In the genomic region with DNA sequence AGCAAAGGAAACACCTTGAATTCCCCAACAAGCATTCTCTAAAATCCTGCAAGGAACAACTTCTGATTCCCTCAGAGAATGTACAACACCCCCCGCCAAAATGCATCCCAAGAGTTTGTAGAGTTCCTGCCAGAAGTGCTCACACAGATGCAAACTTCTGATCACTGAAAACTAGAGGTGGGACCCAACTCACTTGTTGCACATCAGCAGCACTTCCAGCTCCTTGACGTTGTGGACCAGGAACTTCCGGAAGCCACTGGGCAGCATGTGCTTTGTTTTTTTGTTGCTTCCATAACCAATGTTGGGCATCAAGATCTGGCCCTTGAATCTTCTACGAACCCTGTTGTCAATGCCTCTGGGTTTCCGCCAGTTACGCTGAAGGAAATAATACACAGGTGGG, we compare ENCODE assay signal across 8 cellular contexts. TPM values are rescaled to one million over a fixed set of nuclear protein-coding genes. Genes with fewer than 3 reads are reported as not detected.
DNase-seq lines count a peak whose midpoint lies in the region; ATAC-seq and TF ChIP-seq lines count a peak whose summit lies in the region.
"Not testable (repeated sequence)": the region's sequence is repeated elsewhere in the genome, so short reads cannot be mapped to it uniquely, and the experiment has no call there.

No MANE protein-coding gene starts in this region.

- H3K9me2 ChIP-seq in GM23338 (ENCODE audit: insufficient read depth) = not testable (repeated sequence)

- H3K27ac ChIP-seq in GM23338 (ENCODE audit: low read depth) = peak overlapping the region; percentile 77
- H3K27ac ChIP-seq in endodermal cell (ENCODE audit: low read depth, low read length); mesodermal cell (ENCODE audit: low read depth, low read length, severe bottlenecking): not testable (repeated sequence)

- H3K27me3 Mint-ChIP-seq in GM23338 (ENCODE audit: insufficient read depth, low read depth, poor library complexity) = peaks cover 21% of the 10 kb centered on the region
- not testable (repeated sequence) for H3K27me3 Mint-ChIP-seq in WTC11 (ENCODE audit: low read depth); activated naive CD8-positive, alpha-beta T cell; endodermal cell (ENCODE audit: insufficient read depth)

- not testable (repeated sequence) for TF ChIP-seq POLR2A in NB4 (IDR thresholded peaks at IDR 0.05; ENCODE audit: extremely low read depth, insufficient read length)

- ATAC-seq in GM23338, WTC11: not testable (repeated sequence)

- WGBS in endodermal cell (ENCODE audit: insufficient coverage in 1 of 2, insufficient read length in 1 of 2), 2 experiments = 92 to 95% methylated on average over 5 to 6 of the region's 6 CpGs
- 90 to 94% methylated on average over 6 of the region's 6 CpGs for WGBS in mesodermal cell (ENCODE audit: insufficient coverage in 2 of 2), 2 experiments

- H3K27me3 ChIP-seq in BE2C; GM23338 (ENCODE audit: insufficient read depth); endodermal cell (ENCODE audit: control insufficient read depth, insufficient read depth, low read length, poor library complexity, severe bottlenecking): not testable (repeated sequence)

- not testable (repeated sequence) for TF ChIP-seq CTCF in BE2C (IDR thresholded peaks at IDR 0.05; ENCODE audit: low read depth, low read length); GM23338 (conservative IDR thresholded peaks at IDR 0.05; ENCODE audit: low read depth in 2 of 2); NB4 (IDR thresholded peaks at IDR 0.05; ENCODE audit: low read depth, low read length); WTC11 (IDR thresholded peaks at IDR 0.05); endodermal cell (conservative IDR thresholded peaks at IDR 0.05)

- not testable (repeated sequence) for H3K9me3 Mint-ChIP-seq in GM23338; WTC11; activated naive CD8-positive, alpha-beta T cell (ENCODE audit: low read depth); endodermal cell

- H3K36me3 Mint-ChIP-seq in GM23338 (ENCODE audit: low read depth) = peaks cover 75% of the 10 kb centered on the region
- peaks cover 72% of the 10 kb centered on the region for H3K36me3 Mint-ChIP-seq in WTC11
- H3K36me3 Mint-ChIP-seq in activated naive CD8-positive, alpha-beta T cell = peaks cover 45% of the 10 kb centered on the region
- peaks cover 68% of the 10 kb centered on the region for H3K36me3 Mint-ChIP-seq in endodermal cell (ENCODE audit: low read depth)

- H3K4me1 Mint-ChIP-seq in GM23338 (peaks cover 61% of the 10 kb centered on the region), WTC11 (peaks cover 65% of the 10 kb centered on the region), endodermal cell (peaks cover 37% of the 10 kb centered on the region)
- peaks cover 43% of the 10 kb centered on the region for H3K4me1 Mint-ChIP-seq in activated naive CD8-positive, alpha-beta T cell (ENCODE audit: low read depth)

- CTCF ChIA-PET in WTC11 (lab: Charles Lee) = interaction anchor here (1.1 kb wide), 1 partner anchor 29 kb away, joined by 4 read pairs; no protein-coding TSS in a partner anchor

- DNase-seq in BE2C; GM23338 (ENCODE audit: low spot score); NB4 (ENCODE audit: low read depth); WTC11 (ENCODE audit: low spot score); endodermal cell; skeletal muscle cell (ENCODE audit: low read depth): not testable (repeated sequence)

- H3K36me3 ChIP-seq in BE2C (peaks cover 69% of the 10 kb centered on the region), GM23338 (ENCODE audit: insufficient read depth) (peaks cover 67% of the 10 kb centered on the region), endodermal cell (ENCODE audit: control insufficient read depth, insufficient read depth, low read length) (peaks cover 63% of the 10 kb centered on the region), mesodermal cell (ENCODE audit: control insufficient read depth, insufficient read depth, low read length) (peaks cover 64% of the 10 kb centered on the region)

- H2AFZ ChIP-seq in GM23338 = not testable (repeated sequence)

- H3K9ac ChIP-seq in endodermal cell (ENCODE audit: extremely low read depth, low read length, poor library complexity, severe bottlenecking) = not testable (repeated sequence)

- H3F3A ChIP-seq in GM23338 (replicated peaks; ENCODE audit: low read depth) = peaks cover 63% of the 10 kb centered on the region

- not testable (repeated sequence) for H3K4me1 ChIP-seq in BE2C; endodermal cell (ENCODE audit: control insufficient read depth, insufficient read depth, low read length)
- H3K4me1 ChIP-seq in GM23338 (ENCODE audit: insufficient read depth) (peaks cover 58% of the 10 kb centered on the region), mesodermal cell (ENCODE audit: control insufficient read depth, insufficient read depth, low read length, poor library complexity, severe bottlenecking) (peaks cover 21% of the 10 kb centered on the region)

- H3K4me3 Mint-ChIP-seq in GM23338 (peak overlapping the region; percentile 99), WTC11 (peak overlapping the region; percentile 98), endodermal cell (peak overlapping the region; percentile 99)
- peak overlapping the region; percentile 97 for H3K4me3 Mint-ChIP-seq in activated naive CD8-positive, alpha-beta T cell

- H4K20me1 ChIP-seq in GM23338 (replicated peaks; ENCODE audit: insufficient read depth) = peaks cover 61% of the 10 kb centered on the region

- H3K9me3 ChIP-seq in BE2C; endodermal cell (ENCODE audit: control insufficient read depth, low read length); mesodermal cell (ENCODE audit: control insufficient read depth, low read length): not testable (repeated sequence)

- H3K4me3 ChIP-seq in BE2C (ENCODE audit: low read depth, low read length) = peak overlapping the region; percentile 98
- H3K4me3 ChIP-seq in GM23338 = peak overlapping the region; percentile 94
- peak overlapping the region; percentile 100 for H3K4me3 ChIP-seq in NB4 (ENCODE audit: low read depth, low read length)
- H3K4me3 ChIP-seq in endodermal cell (ENCODE audit: low read length) = peak overlapping the region; percentile 96
- peak overlapping the region; percentile 97 for H3K4me3 ChIP-seq in mesodermal cell (ENCODE audit: extremely low read depth, insufficient read depth, low read length, poor library complexity, severe bottlenecking)
- H3K4me3 ChIP-seq in skeletal muscle cell (ENCODE audit: low read depth, low read length) = peak overlapping the region; percentile 98

- H3K79me2 ChIP-seq in GM23338 (replicated peaks; ENCODE audit: insufficient read depth) = peaks cover 65% of the 10 kb centered on the region

- POLR2A ChIA-PET in WTC11 (lab: Charles Lee) = not testable (repeated sequence)

- H3K4me2 ChIP-seq in GM23338 = peak overlapping the region; percentile 100

- peak overlapping the region; percentile 99 for H3K27ac Mint-ChIP-seq in GM23338
- peak overlapping the region; percentile 99; the same call in 1 of the 2 replicates for H3K27ac Mint-ChIP-seq in WTC11
- peak overlapping the region; percentile 100 for H3K27ac Mint-ChIP-seq in activated naive CD8-positive, alpha-beta T cell
- peak overlapping the region; percentile 35 for H3K27ac Mint-ChIP-seq in endodermal cell

RNA-seq across cellular contexts. Expression of a gene that starts 2.2 kb away (rescaled TPM):
- 1,285 TPM for polyA plus RNA-seq in BE2C (2012; ENCODE audit: insufficient read depth, insufficient read length, low read depth)
- total RNA-seq in GM23338 (2014; rRNA removed; shearing (Covaris generic)) = 561 and 772 TPM in 2 replicates
- polyA plus RNA-seq in GM23338 (2016; fragmentation: Nextera tagmentation; extraction: Ambion mirVana) = 2,550 and 2,858 TPM in 2 replicates
- total RNA-seq in WTC11 (2021) = 1,643 to 1,831 TPM (median 1,818 TPM) in 3 replicates
- 1,000 to 10,000 TPM; 1,362 to 1,580 TPM for total RNA-seq in endodermal cell
- polyA plus RNA-seq in endodermal cell (2013, experiment 1 of 2) = 2,723 TPM
- polyA plus RNA-seq in endodermal cell (2013, experiment 2 of 2) = 2,594 TPM
- 2,921 TPM for polyA plus RNA-seq in mesodermal cell (2013, experiment 1 of 2)
- 2,609 TPM for polyA plus RNA-seq in mesodermal cell (2013, experiment 2 of 2)

RNA-seq across cellular contexts. Expression of a gene that starts 42.7 kb away (rescaled TPM):
- 1.6 TPM for polyA plus RNA-seq in BE2C (2012; ENCODE audit: insufficient read depth, insufficient read length, low read depth)
- 16.5 and 20.5 TPM in 2 replicates for total RNA-seq in GM23338 (2014; rRNA removed; shearing (Covaris generic))
- polyA plus RNA-seq in GM23338 (2016; fragmentation: Nextera tagmentation; extraction: Ambion mirVana) = 4.5 and 5.6 TPM in 2 replicates
- 13.7 to 15.4 TPM (median 14.3 TPM) in 3 replicates for total RNA-seq in WTC11 (2021)
- total RNA-seq in endodermal cell = 10 to 100 TPM in 1 of 2 donors, 1 to 10 TPM in 1; 7.8 to 15.0 TPM
- polyA plus RNA-seq in endodermal cell (2013, experiment 1 of 2) = 12.4 TPM
- 10.1 TPM for polyA plus RNA-seq in endodermal cell (2013, experiment 2 of 2)
- 6.3 TPM for polyA plus RNA-seq in mesodermal cell (2013, experiment 1 of 2)
- polyA plus RNA-seq in mesodermal cell (2013, experiment 2 of 2) = 5.1 TPM

Comparison
In these comparisons a context has a peak if more than half of its experiments do, and no peak if none do; other contexts are left out.
1. H3K27ac Mint-ChIP-seq: peak in every context shown above with its lines; median percentile 100 in activated naive CD8-positive, alpha-beta T cell; 99 in GM23338; 99 in WTC11; 35 in endodermal cell.